8 cellular contexts compared by ENCODE assay signal in genomic region chr18:76493213-76494107, GRCh38. TPM values are rescaled to one million over a fixed set of nuclear protein-coding genes. Genes with fewer than 3 reads are reported as not detected.
DNase-seq lines count a peak whose midpoint lies in the region; ATAC-seq and TF ChIP-seq lines count a peak whose summit lies in the region.

No MANE protein-coding gene starts in this region.

- no peaks in the 10 kb centered on the region for H3K9me3 ChIP-seq in hepatocyte (ENCODE audit: low read depth)

- peaks cover 22% of the 10 kb centered on the region for H4K20me1 ChIP-seq in hepatocyte (ENCODE audit: insufficient read depth, poor library complexity, severe bottlenecking)

- H3K27me3 Mint-ChIP-seq in activated naive CD8-positive, alpha-beta T cell treated with anti-CD3 and anti-CD28 coated beads, Interleukin-2, amount 50 U/mL, for 24 hours = peaks cover 24% of the 10 kb centered on the region

- no peaks in the 10 kb centered on the region for H3K27me3 ChIP-seq in hepatocyte

- no peaks in the 10 kb centered on the region for H3K36me3 ChIP-seq in hepatocyte (replicated peaks; ENCODE audit: insufficient read depth, low read depth)

- peak; percentile 6 for ATAC-seq in GM18861 (IDR thresholded peaks at IDR 0.05; ENCODE audit: unreplicated experiment)
- ATAC-seq in HG03066 (IDR thresholded peaks at IDR 0.05; ENCODE audit: low read depth, unreplicated experiment) = peak; percentile 8
- ATAC-seq in activated naive CD8-positive, alpha-beta T cell treated with anti-CD3 and anti-CD28 coated beads, Interleukin-2, amount 50 U/mL, for 24 hours = no peak
- ATAC-seq in HG02588 (IDR thresholded peaks at IDR 0.05; ENCODE audit: unreplicated experiment) = no peak

- H3K4me1 Mint-ChIP-seq in activated naive CD8-positive, alpha-beta T cell treated with anti-CD3 and anti-CD28 coated beads, Interleukin-2, amount 50 U/mL, for 24 hours = peaks cover 46% of the 10 kb centered on the region

- peak overlapping the region; percentile 96 for H3K4me3 ChIP-seq in AG09309 (ENCODE audit: control insufficient read depth, low read depth, low read length)
- peak overlapping the region; percentile 46 for H3K4me3 ChIP-seq in hepatocyte
- peak overlapping the region; percentile 89 for H3K4me3 ChIP-seq in retinal pigment epithelial cell (ENCODE audit: low read length)

- peak overlapping the region; percentile 90 for H3K27ac Mint-ChIP-seq in activated naive CD8-positive, alpha-beta T cell treated with anti-CD3 and anti-CD28 coated beads, Interleukin-2, amount 50 U/mL, for 24 hours

- peak overlapping the region; percentile 89 for H3K4me3 Mint-ChIP-seq in activated naive CD8-positive, alpha-beta T cell treated with anti-CD3 and anti-CD28 coated beads, Interleukin-2, amount 50 U/mL, for 24 hours

- H3K9me3 Mint-ChIP-seq in activated naive CD8-positive, alpha-beta T cell treated with anti-CD3 and anti-CD28 coated beads, Interleukin-2, amount 50 U/mL, for 24 hours = no peaks in the 10 kb centered on the region

- peak overlapping the region; percentile 27 for H2AFZ ChIP-seq in hepatocyte

- H3K4me2 ChIP-seq in hepatocyte = peak overlapping the region; percentile 93

- TF ChIP-seq CTCF in AG09309 (IDR thresholded peaks at IDR 0.05; ENCODE audit: control insufficient read depth, insufficient read depth, low read depth, low read length, missing control alignments) = no peak
- TF ChIP-seq CTCF in hepatocyte (IDR thresholded peaks at IDR 0.05; ENCODE audit: poor library complexity) = no peak
- TF ChIP-seq CTCF in retinal pigment epithelial cell (conservative IDR thresholded peaks at IDR 0.05; ENCODE audit: low read depth, low read length) = no peak

- 1% methylated on average over 29 of the region's 30 CpGs for WGBS in hepatocyte (ENCODE audit: low lambda C conversion rate, missing lambda C conversion rate)

- peak overlapping the region; percentile 94 for H3K27ac ChIP-seq in hepatocyte

- H3K9me2 ChIP-seq in hepatocyte (replicated peaks; ENCODE audit: insufficient read depth) = no peaks in the 10 kb centered on the region

- peaks cover 16% of the 10 kb centered on the region for H3K4me1 ChIP-seq in hepatocyte (ENCODE audit: insufficient read depth)

- no peak for DNase-seq in AG09309 (ENCODE audit: low read depth)
- DNase-seq in NCI-H82 (lab: John Stamatoyannopoulos, UW) = peak; percentile 84
- peak; percentile 37 for DNase-seq in activated naive CD8-positive, alpha-beta T cell treated with anti-CD3 and anti-CD28 coated beads, Interleukin-2, amount 50 U/mL, for 24 hours
- DNase-seq in hepatocyte (ENCODE audit: low spot score) = peak; percentile 70
- no peak for DNase-seq in retinal pigment epithelial cell (ENCODE audit: low read depth)

- peaks cover 30% of the 10 kb centered on the region for H3K79me2 ChIP-seq in hepatocyte

- peaks cover 3% of the 10 kb centered on the region for H3K36me3 Mint-ChIP-seq in activated naive CD8-positive, alpha-beta T cell treated with anti-CD3 and anti-CD28 coated beads, Interleukin-2, amount 50 U/mL, for 24 hours (ENCODE audit: low read depth)

RNA-seq across cellular contexts. Expression of gene ZNF516, which starts 1.6 kb away (rescaled TPM):
- total RNA-seq in hepatocyte = 19.8 and 29.2 TPM in 2 replicates
- 18.2 and 22.7 TPM in 2 replicates for polyA plus RNA-seq in hepatocyte

Comparison
In these comparisons a context has a peak if more than half of its experiments do, and no peak if none do; other contexts are left out.
1. DNase-seq: peak in NCI-H82 (single experiment), activated naive CD8-positive, alpha-beta T cell treated with anti-CD3 and anti-CD28 coated beads, Interleukin-2, amount 50 U/mL, for 24 hours (single experiment) and hepatocyte (single experiment); none in AG09309 (single experiment) and retinal pigment epithelial cell (single experiment).
2. H3K4me3 ChIP-seq: peak in every context shown above with its lines; median percentile 96 in AG09309; 89 in retinal pigment epithelial cell; 46 in hepatocyte.
3. ATAC-seq: peak in GM18861 (single experiment) and HG03066 (single experiment); none in activated naive CD8-positive, alpha-beta T cell treated with anti-CD3 and anti-CD28 coated beads, Interleukin-2, amount 50 U/mL, for 24 hours (single experiment) and HG02588 (single experiment).